In the genomic region with DNA sequence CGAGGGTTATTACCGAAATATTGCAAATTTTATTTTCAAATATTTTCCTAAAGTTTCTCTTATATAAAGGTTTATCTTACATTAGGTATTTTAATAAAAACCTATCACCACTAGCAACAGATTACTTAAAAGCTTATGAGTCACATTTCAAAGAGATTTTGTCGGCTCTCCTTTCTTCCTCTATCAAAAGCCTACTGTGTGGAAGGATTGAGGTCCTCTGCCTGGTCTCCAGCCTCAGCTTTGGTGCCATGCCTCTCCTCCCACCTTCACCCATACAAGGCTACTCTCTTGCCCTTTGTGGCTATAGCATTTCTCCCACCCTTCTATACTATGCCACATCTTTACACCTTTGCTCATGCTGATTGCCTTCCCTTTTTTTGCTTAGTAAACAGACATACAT, we compare ENCODE assay signal across 19 cellular contexts.
DNase-seq lines count a peak whose midpoint lies in the region; ATAC-seq and TF ChIP-seq lines count a peak whose summit lies in the region.
"Had no signal": no experiment of that assay in that cellular context is flagged by ENCODE, and none has a peak within 500 bp of the region (broad histone marks: within the 10 kb centered on the region; RNA-seq: fewer than 3 reads in every experiment).

No MANE protein-coding gene starts in this region.

- no peak for TF ChIP-seq CTCF in MCF 10A (IDR thresholded peaks at IDR 0.05; ENCODE audit: unreplicated experiment)
- TF ChIP-seq CTCF in breast epithelium (IDR thresholded peaks at IDR 0.05) = no peak
- no peak for TF ChIP-seq CTCF in dorsolateral prefrontal cortex (IDR thresholded peaks at IDR 0.05 in 54 of 56, conservative IDR thresholded peaks at IDR 0.05 in 2 of 56; ENCODE audit: low read depth in 1 of 56, partially characterized antibody in 56 of 56)

- H3K27ac ChIP-seq in breast epithelium (peak overlapping the region in 1 of 2 donors; percentile 20), dorsolateral prefrontal cortex (peak overlapping the region in 32 of 59 donors; percentile 4 to 83 (median 48)), temporal lobe (ENCODE audit: low read depth, low read length) (peak overlapping the region; percentile 54)
- H3K27ac ChIP-seq: left ventricle myocardium inferior, pancreas, sigmoid colon, SJCRH30, suprapubic skin had no signal

- H3K4me1 Mint-ChIP-seq in MCF 10A (ENCODE audit: insufficient read depth, unreplicated experiment) = peaks cover 26% of the 10 kb centered on the region

- H3K27me3 ChIP-seq in breast epithelium = no peaks in the 10 kb centered on the region
- no peaks in the 10 kb centered on the region for H3K27me3 ChIP-seq in dorsolateral prefrontal cortex
- H3K27me3 ChIP-seq: pancreas, sigmoid colon, SJCRH30, suprapubic skin had no signal

- H3K9me3 Mint-ChIP-seq in MCF 10A (ENCODE audit: unreplicated experiment) = no peaks in the 10 kb centered on the region

- no peak overlapping the region for H3K4me3 ChIP-seq in breast epithelium
- H3K4me3 ChIP-seq in dorsolateral prefrontal cortex = no peak overlapping the region
- H3K4me3 ChIP-seq: left ventricle myocardium inferior, pancreas, sigmoid colon, SJCRH30, suprapubic skin had no signal

- ATAC-seq in GM21360 (IDR thresholded peaks at IDR 0.05; ENCODE audit: unreplicated experiment) = no peak

- no peaks in the 10 kb centered on the region for H3K36me3 Mint-ChIP-seq in MCF 10A (ENCODE audit: insufficient read depth, unreplicated experiment)

- no TSS peak for BruUV-seq in MCF 10A (replicated peaks; lab: Mats Ljungman, UMichigan)

- TF ChIP-seq POLR2A in breast epithelium (IDR thresholded peaks at IDR 0.05) = no peak

- H3K27me3 Mint-ChIP-seq in MCF 10A (ENCODE audit: insufficient read depth, unreplicated experiment) = no peaks in the 10 kb centered on the region

- DNase-seq in MCF 10A (ENCODE audit: unreplicated experiment) = no peak
- DNase-seq in breast epithelium (ENCODE audit: low spot score in 2 of 2) = no peak
- DNase-seq in SW480 (ENCODE audit: low spot score) = peak; percentile 77
- no peak for DNase-seq in dorsolateral prefrontal cortex
- no peak for DNase-seq in OCI-M2 (lab: John Stamatoyannopoulos, UW; ENCODE audit: unreplicated experiment)
- DNase-seq in AG20443 (ENCODE audit: low spot score) = no peak
- DNase-seq: Caco-2; central memory CD4-positive, alpha-beta T cell; foreskin melanocyte; GDM1; left ventricle myocardium inferior; MV-4-11; NCI-H510A; pancreas; sigmoid colon; SJCRH30 had no signal

- no peaks in the 10 kb centered on the region for H3K36me3 ChIP-seq in breast epithelium
- H3K36me3 ChIP-seq: left ventricle myocardium inferior, pancreas, sigmoid colon, SJCRH30, suprapubic skin had no signal

- POLR2A ChIA-PET in MCF 10A (lab: Yijun Ruan, JAX) = interaction anchor here (0.7 to 1.1 kb wide), 3 partner anchors 9 to 239 kb away, joined by 3 read pairs; no protein-coding TSS in a partner anchor

- H3K9me3 ChIP-seq in breast epithelium = no peaks in the 10 kb centered on the region
- H3K9me3 ChIP-seq: Caco-2, left ventricle myocardium inferior, pancreas, sigmoid colon, SJCRH30, suprapubic skin had no signal

- CTCF ChIA-PET in MCF 10A (lab: Yijun Ruan, JAX) = no interaction called here

- peak overlapping the region; percentile 1 for H3K27ac Mint-ChIP-seq in MCF 10A (ENCODE audit: low read depth, unreplicated experiment)

- no peak overlapping the region for H3K4me3 Mint-ChIP-seq in MCF 10A (ENCODE audit: unreplicated experiment)

- intact Hi-C loops in MCF 10A (cut with micrococcal nuclease) (no loop called here), breast epithelium (cut with DNase I; ENCODE audit: low total_unique reads) (loop anchor here (5.0 kb wide), 1 partner anchor 1631 kb away; no protein-coding TSS in a partner anchor), dorsolateral prefrontal cortex (cut with DNase I) (no loop called here)

- no peaks in the 10 kb centered on the region for H3K4me1 ChIP-seq in breast epithelium
- H3K4me1 ChIP-seq: Caco-2, SJCRH30 had no signal
